Comparison of ENCODE assay signal across 24 cellular contexts in genomic region chr13:105821337-105821736, GRCh38.
"Had no signal": no experiment of that assay in that cellular context is flagged by ENCODE, and none has a peak within 500 bp of the region (broad histone marks: within the 10 kb centered on the region; RNA-seq: fewer than 3 reads in every experiment).

No MANE protein-coding gene starts in this region.

- H3K27me3 ChIP-seq: stomach, suprapubic skin, testis, thyroid gland, tibial artery, tibial nerve, transverse colon, upper lobe of left lung, upper lobe of right lung, uterus, vagina had no signal

- H3K4me3 ChIP-seq: stomach, suprapubic skin, testis, thoracic aorta, thyroid gland, tibial artery, tibial nerve, transverse colon, upper lobe of left lung, upper lobe of right lung, uterus, vagina had no signal

- H3K27ac ChIP-seq: stomach, suprapubic skin, testis, thoracic aorta, thyroid gland, tibial artery, transverse colon, upper lobe of left lung, upper lobe of right lung, uterus, vagina had no signal

- ATAC-seq: stimulated activated naive B cell treated with anti-CD40 and anti-IgM and Interleukin-4, amounts not matched to agents 10 μg/mL and 1 μg/mL and 100 μg/mL, for 72 hours; stimulated activated naive CD8-positive, alpha-beta T cell treated with anti-CD3 and anti-CD28 coated beads, Interleukin-15, amount 100 ng/mL, for 72 hours; stimulated activated naive CD8-positive, alpha-beta T cell treated with anti-CD3 and anti-CD28 coated beads, Interleukin-15, Interleukin-2, amounts not matched to agents 100 U/mL and 50 U/mL, for 24 hours; upper lobe of right lung had no signal

- H3K9me3 ChIP-seq: stomach, suprapubic skin, testis, thoracic aorta, thyroid gland, tibial artery, tibial nerve, transverse colon, upper lobe of left lung, upper lobe of right lung, uterus, vagina had no signal

- H3K4me1 ChIP-seq: stomach, testis, tibial artery, tibial nerve, transverse colon, upper lobe of left lung, upper lobe of right lung, uterus, vagina had no signal

- DNase-seq: stimulated activated CD4-positive, alpha-beta T cell treated with anti-CD3 and anti-CD28 coated beads, Interleukin-2, amount 100 ng/mL, for 48 hours; stimulated activated CD4-positive, alpha-beta T cell treated with anti-CD3 and anti-CD28 coated beads, Interleukin-4, amount 100 ng/mL, for 1 hour; stimulated activated CD4-positive, alpha-beta T cell treated with anti-CD3 and anti-CD28 coated beads, Interleukin-4, amount 100 ng/mL, for 24 hours; stimulated activated CD4-positive, alpha-beta T cell treated with anti-CD3 and anti-CD28 coated beads, Interleukin-4, amount 100 ng/mL, for 4 hours; stimulated activated CD8-positive, alpha-beta memory T cell treated with anti-CD3 and anti-CD28 coated beads, Interleukin-4, amount 100 ng/mL, for 48 hours; stimulated activated naive B cell treated with anti-CD40 and anti-IgM and Interleukin-4, amounts not matched to agents 10 μg/mL and 1 μg/mL and 100 μg/mL, for 72 hours; stimulated activated naive CD4-positive, alpha-beta T cell; stimulated activated naive CD4-positive, alpha-beta T cell treated with Interleukin-2 at 50 U/mL for 16 hours; stimulated activated naive CD8-positive, alpha-beta T cell treated with anti-CD3 and anti-CD28 coated beads, Interleukin-15, amount 100 ng/mL, for 72 hours; stimulated activated naive CD8-positive, alpha-beta T cell treated with anti-CD3 and anti-CD28 coated beads, Interleukin-15, Interleukin-2, amounts not matched to agents 100 U/mL and 50 U/mL, for 24 hours; stomach; substantia nigra; testis; thyroid gland; tibial artery; transverse colon; trophoblast cell; upper lobe of left lung; upper lobe of right lung; uterus had no signal

- H3K36me3 ChIP-seq: stomach, suprapubic skin, thoracic aorta, thyroid gland, tibial artery, tibial nerve, transverse colon, upper lobe of left lung, upper lobe of right lung, uterus, vagina had no signal
